Comparison of ENCODE assay signal across 9 cellular contexts in the genomic region with DNA sequence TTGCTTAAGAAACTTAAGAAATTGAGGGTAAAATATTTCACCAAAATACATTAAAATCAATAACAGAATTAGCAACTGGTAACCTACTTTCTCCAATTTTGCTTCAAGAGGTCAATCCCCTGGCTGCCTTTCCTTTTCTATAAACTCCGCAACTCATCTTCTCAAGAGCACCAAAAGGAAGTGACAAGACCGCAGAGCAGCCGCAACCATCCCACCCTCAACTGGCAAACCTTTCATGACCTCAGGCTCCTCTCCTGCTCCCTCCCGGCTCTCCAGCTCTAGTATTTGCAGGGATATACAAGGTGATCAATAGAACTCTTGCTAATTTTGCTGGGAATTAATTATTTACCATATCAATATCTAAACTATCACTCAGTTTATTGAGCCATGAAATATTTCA.
"Had no signal": no experiment of that assay in that cellular context is flagged by ENCODE, and none has a peak within 500 bp of the region (broad histone marks: within the 10 kb centered on the region; RNA-seq: fewer than 3 reads in every experiment).

No MANE protein-coding gene starts in this region.

- H3K9me3 ChIP-seq: breast epithelium, esophagus muscularis mucosa, upper lobe of right lung had no signal

- H3K27ac ChIP-seq: breast epithelium, esophagus muscularis mucosa, upper lobe of right lung had no signal

- H3K4me1 ChIP-seq: breast epithelium, esophagus muscularis mucosa, upper lobe of right lung had no signal

- H3K4me3 ChIP-seq: breast epithelium, esophagus muscularis mucosa, upper lobe of right lung had no signal

- DNase-seq: activated CD4-positive, alpha-beta T cell treated with anti-CD3 and anti-CD28 coated beads, Interleukin-2, amount 50 U/mL, for 4 hours; activated CD8-positive, alpha-beta memory T cell treated with anti-CD3 and anti-CD28 coated beads, Interleukin-2, amount 50 U/mL, for 4 hours; activated naive CD4-positive, alpha-beta T cell; aorta; stimulated activated CD4-positive, alpha-beta T cell treated with anti-CD3 and anti-CD28 coated beads, Interleukin-4, amount 100 ng/mL, for 1 hour; stimulated activated CD8-positive, alpha-beta memory T cell treated with anti-CD3 and anti-CD28 coated beads, Interleukin-4, amount 100 ng/mL, for 48 hours; upper lobe of right lung had no signal

- H3K27me3 ChIP-seq: breast epithelium, esophagus muscularis mucosa, upper lobe of right lung had no signal
